8 cellular contexts compared by ENCODE assay signal in the genomic region with DNA sequence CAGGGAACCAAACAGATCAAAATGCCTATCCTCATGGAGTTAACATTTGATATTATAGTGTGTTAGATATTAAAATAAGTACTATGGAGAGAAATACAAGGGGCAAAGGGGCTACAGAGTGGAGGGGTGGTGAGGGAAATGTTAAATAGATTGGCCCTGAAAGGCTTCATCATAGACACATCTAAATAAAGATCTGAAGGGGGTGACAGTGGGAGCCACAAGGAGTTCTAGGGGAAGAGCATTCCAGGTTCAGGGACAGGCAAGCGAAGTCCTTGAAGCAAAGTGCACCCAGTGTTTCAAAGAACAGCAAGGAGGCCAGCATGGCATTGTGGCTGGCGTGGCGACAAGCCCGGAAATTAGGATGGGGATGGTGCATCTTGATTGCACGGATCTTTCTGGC. TPM values are rescaled to one million over a fixed set of nuclear protein-coding genes. Genes with fewer than 3 reads are reported as not detected.
DNase-seq lines count a peak whose midpoint lies in the region; ATAC-seq, FAIRE-seq and TF ChIP-seq lines count a peak whose summit lies in the region.
"Not testable (repeated sequence)": the region's sequence is repeated elsewhere in the genome, so short reads cannot be mapped to it uniquely, and the experiment has no call there.

No MANE protein-coding gene starts in this region.

- H3K4me2 ChIP-seq in DND-41 (ENCODE audit: insufficient read depth, low read length); IMR-90 (ENCODE audit: low read depth, low read length); K562 (ENCODE audit: insufficient read depth, low read length); neural progenitor cell: not testable (repeated sequence)

- H3K9me3 Mint-ChIP-seq in T-helper 1 cell treated with Interleukin-12 subunit alpha and Interleukin-12 subunit beta and Interleukin-4 antibody, amounts not matched to agents 30 μg/mL and 1 μg/mL, for 36 hours; activated T-helper 1 cell treated with anti-CD3 and anti-CD28 coated beads, Interleukin-12 subunit alpha, Interleukin-12 subunit beta, Interleukin-2, Interleukin-4 antibody, amounts not matched to agents 30 ng/mL and 10 ng/mL and 1 ng/mL, durations not matched to agents 14 hours and 24 hours and 36 hours; endodermal cell; neural progenitor cell; stimulated activated naive CD8-positive, alpha-beta T cell treated with anti-CD3 and anti-CD28 coated beads, Interleukin-15, Interleukin-2, amounts not matched to agents 100 ng/mL and 50 ng/mL, for 24 hours: not testable (repeated sequence)

- H2AFZ ChIP-seq in DND-41 (ENCODE audit: low read depth, low read length); IMR-90 (replicated peaks; ENCODE audit: low read length, poor library complexity); K562 (ENCODE audit: low read depth, low read length); neural progenitor cell (replicated peaks): not testable (repeated sequence)

- not testable (repeated sequence) for H3K36me3 ChIP-seq in DND-41 (ENCODE audit: insufficient read depth, low read length); IMR-90 (ENCODE audit: control insufficient read depth, insufficient read depth, low read length); K562 (ENCODE audit: control insufficient read depth, insufficient read depth, low read length); endodermal cell (ENCODE audit: control insufficient read depth, insufficient read depth, low read length); neural progenitor cell

- not testable (repeated sequence) for H4K91ac ChIP-seq in IMR-90 (ENCODE audit: insufficient read depth, low read depth, low read length)

- not testable (repeated sequence) for H3K79me1 ChIP-seq in IMR-90 (ENCODE audit: low read depth in 1 of 2, low read length in 2 of 2)

- peak overlapping the region; percentile 40; the same call in 1 of the 3 replicates for H2BK15ac ChIP-seq in IMR-90 (ENCODE audit: low read depth, low read length)

- not testable (repeated sequence) for H3K27ac ChIP-seq in DND-41 (ENCODE audit: low read length); IMR-90 (ENCODE audit: insufficient read depth, low read length); K562 (ENCODE audit: extremely low read depth, low read depth, low read length); endodermal cell (ENCODE audit: low read depth, low read length); neural progenitor cell

- H3K18ac ChIP-seq in IMR-90 (ENCODE audit: low read depth, low read length): not testable (repeated sequence)

- TF ChIP-seq POLR2A in IMR-90 (IDR thresholded peaks at IDR 0.05; ENCODE audit: low read depth, low read length); K562 (conservative IDR thresholded peaks at IDR 0.05): not testable (repeated sequence)

- H3K4me1 ChIP-seq in DND-41 (ENCODE audit: insufficient read depth, low read length): peaks cover 20% of the 10 kb centered on the region
- H3K4me1 ChIP-seq in IMR-90 (ENCODE audit: control insufficient read depth, insufficient read depth, low read length); endodermal cell (ENCODE audit: control insufficient read depth, insufficient read depth, low read length): not testable (repeated sequence)
- peaks cover 22 to 27% of the 10 kb centered on the region in 2 experiments; a peak in 4 of 5 replicates for H3K4me1 ChIP-seq in K562 (replicated peaks in 1 of 2; ENCODE audit: control insufficient read depth in 2 of 2, insufficient read depth in 2 of 2, low read length in 2 of 2)
- H3K4me1 ChIP-seq in neural progenitor cell: peaks cover 15% of the 10 kb centered on the region

- dilution Hi-C loops in IMR-90 (cut with HindIII; ENCODE audit: low sequenced_read_pairs, unreplicated experiment): not testable (repeated sequence)

- not testable (repeated sequence) for H2AK5ac ChIP-seq in IMR-90 (ENCODE audit: low read depth, low read length)

- peak; percentile 1 for DNase-seq in DND-41
- DNase-seq in IMR-90; activated T-helper 1 cell treated with anti-CD3 and anti-CD28 coated beads, Interleukin-12 subunit alpha, Interleukin-12 subunit beta, Interleukin-2, Interleukin-4 antibody, amounts not matched to agents 30 ng/mL and 10 ng/mL and 1 ng/mL, durations not matched to agents 14 hours and 24 hours and 36 hours (ENCODE audit: low spot score); K562 (ENCODE audit: extremely low read depth in 1 of 4, low spot score in 3 of 4); endodermal cell; neural progenitor cell (ENCODE audit: low spot score): not testable (repeated sequence)

- not testable (repeated sequence) for TF ChIP-seq RAD21 in IMR-90 (IDR thresholded peaks at IDR 0.05; ENCODE audit: low read length); K562 (CRISPR knock-in tag; conservative IDR thresholded peaks at IDR 0.05 in 1 of 2, IDR thresholded peaks at IDR 0.05 in 1 of 2)

- not testable (repeated sequence) for H3K4me3 ChIP-seq in DND-41 (ENCODE audit: low read depth in 1 of 2, low read length in 2 of 2); IMR-90 (ENCODE audit: insufficient read depth, low read depth, low read length); K562; endodermal cell (ENCODE audit: low read length); neural progenitor cell

- peaks cover 15% of the 10 kb centered on the region for H3F3A ChIP-seq in neural progenitor cell (ENCODE audit: low read depth)

- POLR2A ChIA-PET in IMR-90 (lab: Charles Lee; ENCODE audit: unreplicated experiment); K562 (lab: Yijun Ruan, JAX): not testable (repeated sequence)

- H3K14ac ChIP-seq in IMR-90 (replicated peaks; ENCODE audit: low read depth, low read length): not testable (repeated sequence)

- not testable (repeated sequence) for H4K8ac ChIP-seq in IMR-90 (ENCODE audit: low read depth in 2 of 2, low read length in 2 of 2)

- not testable (repeated sequence) for H2BK20ac ChIP-seq in IMR-90 (ENCODE audit: low read depth, low read length)

- H4K5ac ChIP-seq in IMR-90 (ENCODE audit: low read depth, low read length): not testable (repeated sequence)

- not testable (repeated sequence) for H2BK120ac ChIP-seq in IMR-90 (ENCODE audit: low read depth, low read length)

- BruUV-seq in IMR-90 (replicated peaks; lab: Mats Ljungman, UMichigan); K562 (replicated peaks; lab: Mats Ljungman, UMichigan): not testable (repeated sequence)

- TF ChIP-seq EP300 in K562 (IDR thresholded peaks at IDR 0.05; ENCODE audit: low read length): not testable (repeated sequence)

- no CpG with 5 or more reads among the region's 5 CpGs for WGBS in IMR-90 (ENCODE audit: extremely low coverage in 2 of 2, insufficient read length in 1 of 2), 2 experiments
- WGBS in K562 (ENCODE audit: insufficient coverage, low coverage, missing lambda C conversion rate): 100% methylated on average over 1 of the region's 5 CpGs
- WGBS in endodermal cell (ENCODE audit: insufficient coverage in 1 of 2, insufficient read length in 1 of 2), 2 experiments: no CpG with 5 or more reads among the region's 5 CpGs

- CTCF ChIA-PET in IMR-90 (lab: Yijun Ruan, JAX); K562 (lab: Yijun Ruan, JAX; ENCODE audit: low intra/inter-chr PET ratio): not testable (repeated sequence)

- not testable (repeated sequence) for H3K27me3 ChIP-seq in DND-41 (ENCODE audit: insufficient read depth, low read length, poor library complexity); IMR-90 (ENCODE audit: control insufficient read depth, insufficient read depth, low read length); K562 (ENCODE audit: control insufficient read depth in 2 of 2, insufficient read depth in 2 of 2, low read length in 2 of 2); endodermal cell (ENCODE audit: control insufficient read depth, insufficient read depth, low read length, poor library complexity, severe bottlenecking); neural progenitor cell

- not testable (repeated sequence) for H3K4ac ChIP-seq in IMR-90 (ENCODE audit: low read depth, low read length)

- H2AK9ac ChIP-seq in IMR-90 (replicated peaks; ENCODE audit: low read depth, low read length, poor library complexity): not testable (repeated sequence)

- not testable (repeated sequence) for FAIRE-seq in K562 (lab: Jason Lieb, UNC)

- intact Hi-C loops in IMR-90 (cut with micrococcal nuclease); activated T-helper 1 cell treated with anti-CD3 and anti-CD28 coated beads, Interleukin-12 subunit alpha, Interleukin-12 subunit beta, Interleukin-2, Interleukin-4 antibody, amounts not matched to agents 30 ng/mL and 10 ng/mL and 1 ng/mL, durations not matched to agents 14 hours and 24 hours and 36 hours (cut with micrococcal nuclease): not testable (repeated sequence)
- intact Hi-C loops in K562 (cut with micrococcal nuclease): loop anchor here (5.0 kb wide), 2 partner anchors 37 to 52 kb away; no protein-coding TSS in a partner anchor

- H3K23ac ChIP-seq in IMR-90 (ENCODE audit: low read depth, low read length): not testable (repeated sequence)

- H3K9ac ChIP-seq in DND-41 (ENCODE audit: low read depth, low read length); IMR-90 (ENCODE audit: low read depth, low read length); K562 (ENCODE audit: insufficient read depth in 1 of 2, low read depth in 2 of 2, low read length in 2 of 2); endodermal cell (ENCODE audit: extremely low read depth, low read length, poor library complexity, severe bottlenecking); neural progenitor cell: not testable (repeated sequence)

- H3K27ac Mint-ChIP-seq in T-helper 1 cell treated with Interleukin-12 subunit alpha and Interleukin-12 subunit beta and Interleukin-4 antibody, amounts not matched to agents 30 μg/mL and 1 μg/mL, for 36 hours: peak overlapping the region; percentile 55
- peak overlapping the region; percentile 31 for H3K27ac Mint-ChIP-seq in activated T-helper 1 cell treated with anti-CD3 and anti-CD28 coated beads, Interleukin-12 subunit alpha, Interleukin-12 subunit beta, Interleukin-2, Interleukin-4 antibody, amounts not matched to agents 30 ng/mL and 10 ng/mL and 1 ng/mL, durations not matched to agents 14 hours and 24 hours and 36 hours
- H3K27ac Mint-ChIP-seq in endodermal cell (peak overlapping the region; percentile 7), neural progenitor cell (peak overlapping the region; percentile 60)
- H3K27ac Mint-ChIP-seq in stimulated activated naive CD8-positive, alpha-beta T cell treated with anti-CD3 and anti-CD28 coated beads, Interleukin-15, Interleukin-2, amounts not matched to agents 100 ng/mL and 50 ng/mL, for 24 hours: peak overlapping the region; percentile 8

- peaks cover 23% of the 10 kb centered on the region for H3K79me2 ChIP-seq in DND-41 (ENCODE audit: insufficient read depth, low read length)
- H3K79me2 ChIP-seq in K562 (ENCODE audit: control insufficient read depth, insufficient read depth, low read length): peaks cover 83% of the 10 kb centered on the region
- H3K79me2 ChIP-seq in neural progenitor cell (ENCODE audit: low read depth): not testable (repeated sequence)

- H3K4me3 Mint-ChIP-seq in T-helper 1 cell treated with Interleukin-12 subunit alpha and Interleukin-12 subunit beta and Interleukin-4 antibody, amounts not matched to agents 30 μg/mL and 1 μg/mL, for 36 hours; activated T-helper 1 cell treated with anti-CD3 and anti-CD28 coated beads, Interleukin-12 subunit alpha, Interleukin-12 subunit beta, Interleukin-2, Interleukin-4 antibody, amounts not matched to agents 30 ng/mL and 10 ng/mL and 1 ng/mL, durations not matched to agents 14 hours and 24 hours and 36 hours; endodermal cell; neural progenitor cell; stimulated activated naive CD8-positive, alpha-beta T cell treated with anti-CD3 and anti-CD28 coated beads, Interleukin-15, Interleukin-2, amounts not matched to agents 100 ng/mL and 50 ng/mL, for 24 hours: not testable (repeated sequence)

- in situ Hi-C loops in IMR-90 (cut with MboI; ENCODE audit: low sequenced_read_pairs); K562 (cut with MboI): not testable (repeated sequence)

- H3K56ac ChIP-seq in IMR-90 (ENCODE audit: extremely low read depth, insufficient read depth, low read length): not testable (repeated sequence)

- not testable (repeated sequence) for TF ChIP-seq CTCF in DND-41 (IDR thresholded peaks at IDR 0.05; ENCODE audit: borderline replicate concordance, extremely low read depth, low read length, poor library complexity, severe bottlenecking); IMR-90 (conservative IDR thresholded peaks at IDR 0.05; ENCODE audit: low read depth, low read length); K562 (IDR thresholded peaks at IDR 0.05 in 2 of 3, conservative IDR thresholded peaks at IDR 0.05 in 1 of 3; ENCODE audit: insufficient read depth in 2 of 3, low read depth in 1 of 3, low read length in 3 of 3); endodermal cell (conservative IDR thresholded peaks at IDR 0.05); neural progenitor cell (IDR thresholded peaks at IDR 0.05)

- not testable (repeated sequence) for H4K20me1 ChIP-seq in DND-41 (ENCODE audit: insufficient read depth, low read length); IMR-90 (ENCODE audit: insufficient read depth, low read length); K562 (replicated peaks; ENCODE audit: control insufficient read depth, insufficient read depth, low read length); neural progenitor cell (ENCODE audit: low read depth)

- H3K9me3 ChIP-seq in DND-41 (ENCODE audit: insufficient read depth, low read length, severe bottlenecking); IMR-90 (ENCODE audit: control insufficient read depth, insufficient read depth, low read length); K562 (replicated peaks; ENCODE audit: control insufficient read depth, insufficient read depth, low read depth, low read length); endodermal cell (ENCODE audit: control insufficient read depth, low read length); neural progenitor cell (ENCODE audit: low read depth): not testable (repeated sequence)

- peaks cover 20% of the 10 kb centered on the region for H3K36me3 Mint-ChIP-seq in T-helper 1 cell treated with Interleukin-12 subunit alpha and Interleukin-12 subunit beta and Interleukin-4 antibody, amounts not matched to agents 30 μg/mL and 1 μg/mL, for 36 hours (ENCODE audit: low read depth)
- peaks cover 19% of the 10 kb centered on the region for H3K36me3 Mint-ChIP-seq in activated T-helper 1 cell treated with anti-CD3 and anti-CD28 coated beads, Interleukin-12 subunit alpha, Interleukin-12 subunit beta, Interleukin-2, Interleukin-4 antibody, amounts not matched to agents 30 ng/mL and 10 ng/mL and 1 ng/mL, durations not matched to agents 14 hours and 24 hours and 36 hours (ENCODE audit: low read depth)
- not testable (repeated sequence) for H3K36me3 Mint-ChIP-seq in endodermal cell (ENCODE audit: low read depth); neural progenitor cell
- H3K36me3 Mint-ChIP-seq in stimulated activated naive CD8-positive, alpha-beta T cell treated with anti-CD3 and anti-CD28 coated beads, Interleukin-15, Interleukin-2, amounts not matched to agents 100 ng/mL and 50 ng/mL, for 24 hours (ENCODE audit: low read depth): peaks cover 11% of the 10 kb centered on the region

- H3K27me3 Mint-ChIP-seq in T-helper 1 cell treated with Interleukin-12 subunit alpha and Interleukin-12 subunit beta and Interleukin-4 antibody, amounts not matched to agents 30 μg/mL and 1 μg/mL, for 36 hours (ENCODE audit: low read depth); activated T-helper 1 cell treated with anti-CD3 and anti-CD28 coated beads, Interleukin-12 subunit alpha, Interleukin-12 subunit beta, Interleukin-2, Interleukin-4 antibody, amounts not matched to agents 30 ng/mL and 10 ng/mL and 1 ng/mL, durations not matched to agents 14 hours and 24 hours and 36 hours (ENCODE audit: insufficient read depth); endodermal cell (ENCODE audit: insufficient read depth); stimulated activated naive CD8-positive, alpha-beta T cell treated with anti-CD3 and anti-CD28 coated beads, Interleukin-15, Interleukin-2, amounts not matched to agents 100 ng/mL and 50 ng/mL, for 24 hours: not testable (repeated sequence)
- peaks cover 12% of the 10 kb centered on the region for H3K27me3 Mint-ChIP-seq in neural progenitor cell (ENCODE audit: insufficient read depth, low read depth)

- ATAC-seq in DND-41 (ENCODE audit: insufficient read depth, low read depth); IMR-90 (ENCODE audit: low read depth); K562: not testable (repeated sequence)

- H3K9me1 ChIP-seq in IMR-90 (ENCODE audit: insufficient read depth, low read length); K562 (ENCODE audit: control insufficient read depth, insufficient read depth, low read length): not testable (repeated sequence)

- H3K4me1 Mint-ChIP-seq in T-helper 1 cell treated with Interleukin-12 subunit alpha and Interleukin-12 subunit beta and Interleukin-4 antibody, amounts not matched to agents 30 μg/mL and 1 μg/mL, for 36 hours (ENCODE audit: low read depth): peaks cover 38% of the 10 kb centered on the region
- H3K4me1 Mint-ChIP-seq in activated T-helper 1 cell treated with anti-CD3 and anti-CD28 coated beads, Interleukin-12 subunit alpha, Interleukin-12 subunit beta, Interleukin-2, Interleukin-4 antibody, amounts not matched to agents 30 ng/mL and 10 ng/mL and 1 ng/mL, durations not matched to agents 14 hours and 24 hours and 36 hours (ENCODE audit: low read depth): peaks cover 43% of the 10 kb centered on the region
- H3K4me1 Mint-ChIP-seq in endodermal cell (peaks cover 34% of the 10 kb centered on the region), neural progenitor cell (peaks cover 15% of the 10 kb centered on the region)
- H3K4me1 Mint-ChIP-seq in stimulated activated naive CD8-positive, alpha-beta T cell treated with anti-CD3 and anti-CD28 coated beads, Interleukin-15, Interleukin-2, amounts not matched to agents 100 ng/mL and 50 ng/mL, for 24 hours (ENCODE audit: low read depth): peaks cover 20% of the 10 kb centered on the region

- not testable (repeated sequence) for H2BK5ac ChIP-seq in IMR-90 (ENCODE audit: low read depth, low read length, poor library complexity, severe bottlenecking)

RNA-seq across cellular contexts. Expression of a gene that starts 11.2 kb away (rescaled TPM):
- total RNA-seq in IMR-90 (2012; rRNA removed) (25.8 and 27.8 TPM in 2 replicates), K562 (2014; rRNA removed) (16.8 and 17.7 TPM in 2 replicates), K562 (2014; rRNA removed; fragmentation: Illumina TruSeq; extraction: Trizol) (23.4 and 25.0 TPM in 2 replicates), K562 (2015; rRNA removed; fragmentation: Illumina TruSeq; extraction: Trizol) (18.7 and 21.8 TPM in 2 replicates), K562 (2021) (39.7 and 41.8 TPM in 2 replicates), endodermal cell (100 to 1,000 TPM; 100 to 123 TPM), neural progenitor cell (ENCODE audit: low replicate concordance) (76.3 and 84.4 TPM in 2 replicates)
- polyA plus RNA-seq in IMR-90 (2012; rRNA removed) (6.9 and 9.1 TPM in 2 replicates), K562 (2011; rRNA removed) (11.4 and 12.9 TPM in 2 replicates), K562 (2014; fragmentation: Illumina TruSeq; extraction: Trizol) (19.3 and 26.7 TPM in 2 replicates), K562 (2014; fragmentation: Nextera tagmentation; extraction: Ambion mirVana) (1 to 10 TPM; 3.0 to 7.1 TPM), K562 (2014; rRNA removed) (16.0 and 23.5 TPM in 2 replicates)
- 2.4 and 4.1 TPM in 2 replicates for polyA plus RNA-seq in IMR-90 (2012; cell fraction: cytosol; rRNA removed)
- polyA plus RNA-seq in IMR-90 (2012; cell fraction: nucleus; rRNA removed; ENCODE audit: low replicate concordance): 3.4 and 8.6 TPM in 2 replicates
- 57.5 and 64.5 TPM in 2 replicates for total RNA-seq in activated T-helper 1 cell treated with anti-CD3 and anti-CD28 coated beads, Interleukin-12 subunit alpha, Interleukin-12 subunit beta, Interleukin-2, Interleukin-4 antibody, amounts not matched to agents 30 ng/mL and 10 ng/mL and 1 ng/mL, durations not matched to agents 14 hours and 24 hours and 36 hours
- 27.8 and 53.4 TPM in 2 replicates for total RNA-seq in K562 (2011; cell fraction: chromatin; rRNA removed; ENCODE audit: low replicate concordance)
- 21.3 and 24.7 TPM in 2 replicates for total RNA-seq in K562 (2011; cell fraction: nucleolus; rRNA removed)
- 26.2 and 28.5 TPM in 2 replicates for total RNA-seq in K562 (2011; cell fraction: nucleoplasm; rRNA removed)
- 6.8 and 8.6 TPM in 2 replicates for polyA plus RNA-seq in K562 (2011; cell fraction: cytosol; rRNA removed)
- 19.8 and 24.3 TPM in 2 replicates for polyA plus RNA-seq in K562 (2011; cell fraction: nucleus; rRNA removed)
- 17.7 and 21.1 TPM in 2 replicates for polyA plus RNA-seq in K562 (2012)
- 36.2 and 44.6 TPM in 2 replicates for polyA minus RNA-seq in K562 (2011; rRNA and poly(A)+ RNA removed)
- polyA minus RNA-seq in K562 (2011; cell fraction: cytosol; rRNA and poly(A)+ RNA removed): 21.7 and 25.7 TPM in 2 replicates
- 19.7 and 29.4 TPM in 2 replicates for polyA minus RNA-seq in K562 (2011; cell fraction: nucleus; rRNA and poly(A)+ RNA removed)
- 45.7 TPM for polyA plus RNA-seq in endodermal cell (2013, experiment 1 of 2)
- polyA plus RNA-seq in endodermal cell (2013, experiment 2 of 2): 46.1 TPM

Comparison
In these comparisons a context has a peak if more than half of its experiments do, and no peak if none do; other contexts are left out.
1. H3K27ac Mint-ChIP-seq: peak in every context shown above with its lines; median percentile 60 in neural progenitor cell; 55 in T-helper 1 cell treated with Interleukin-12 subunit alpha and Interleukin-12 subunit beta and Interleukin-4 antibody, amounts not matched to agents 30 μg/mL and 1 μg/mL, for 36 hours; 31 in activated T-helper 1 cell treated with anti-CD3 and anti-CD28 coated beads, Interleukin-12 subunit alpha, Interleukin-12 subunit beta, Interleukin-2, Interleukin-4 antibody, amounts not matched to agents 30 ng/mL and 10 ng/mL and 1 ng/mL, durations not matched to agents 14 hours and 24 hours and 36 hours; 8 in stimulated activated naive CD8-positive, alpha-beta T cell treated with anti-CD3 and anti-CD28 coated beads, Interleukin-15, Interleukin-2, amounts not matched to agents 100 ng/mL and 50 ng/mL, for 24 hours; 7 in endodermal cell.